Comparison of ENCODE assay signal across 8 cellular contexts in genomic region chr13:49791753-49792549, GRCh38. TPM values are rescaled to one million over a fixed set of nuclear protein-coding genes. Genes with fewer than 3 reads are reported as not detected.
DNase-seq lines count a peak whose midpoint lies in the region; ATAC-seq lines count a peak whose summit lies in the region.

No MANE protein-coding gene starts in this region.

- peak overlapping the region; percentile 96 to 98 (median 98) for H3K27ac Mint-ChIP-seq in CD4-positive, CD25-positive, alpha-beta regulatory T cell

- peak overlapping the region; percentile 88 for H3K4me3 ChIP-seq in CD4-positive, CD25-positive, alpha-beta regulatory T cell (ENCODE audit: low read depth, low read length)
- peak overlapping the region; percentile 67 for H3K4me3 ChIP-seq in rectal smooth muscle tissue (ENCODE audit: low read length)

- peak overlapping the region; percentile 57 for H3K9ac ChIP-seq in rectal smooth muscle tissue (ENCODE audit: low read length)

- peaks cover 18% of the 10 kb centered on the region for H3K4me1 ChIP-seq in CD4-positive, CD25-positive, alpha-beta regulatory T cell (ENCODE audit: control insufficient read depth, insufficient read depth, low read length, poor library complexity, severe bottlenecking)
- peaks cover 10% of the 10 kb centered on the region for H3K4me1 ChIP-seq in rectal smooth muscle tissue (ENCODE audit: control insufficient read depth, insufficient read depth, low read length)

- H3K36me3 Mint-ChIP-seq in CD4-positive, CD25-positive, alpha-beta regulatory T cell = peaks cover 10% of the 10 kb centered on the region

- H3K9me3 ChIP-seq in CD4-positive, CD25-positive, alpha-beta regulatory T cell (ENCODE audit: control insufficient read depth in 2 of 2, low read length in 2 of 2) = no peaks in the 10 kb centered on the region

- peaks cover 5% of the 10 kb centered on the region for H3K27me3 Mint-ChIP-seq in CD4-positive, CD25-positive, alpha-beta regulatory T cell

- intact Hi-C loops in left ventricle myocardium superior (cut with micrococcal nuclease) = no loop called here

- peak overlapping the region; percentile 91 for H3K27ac ChIP-seq in CD4-positive, CD25-positive, alpha-beta regulatory T cell (ENCODE audit: insufficient read depth, low read length, poor library complexity, severe bottlenecking)
- peak overlapping the region; percentile 91 for H3K27ac ChIP-seq in rectal smooth muscle tissue (ENCODE audit: low read depth, low read length)

- peak in 2 of 3 donors; percentile 45 to 58 for DNase-seq in CD4-positive, CD25-positive, alpha-beta regulatory T cell
- DNase-seq in SW480 (ENCODE audit: low spot score) = peak; percentile 60
- DNase-seq in amniotic epithelial cell (ENCODE audit: low read depth) = peak; percentile 35
- no peak for DNase-seq in left ventricle myocardium superior
- DNase-seq in HuH-7 (ENCODE audit: low spot score) = no peak

- peaks cover 0 to 2% (median 0%) of the 10 kb centered on the region in 7 donors for H3K9me3 Mint-ChIP-seq in CD4-positive, CD25-positive, alpha-beta regulatory T cell

- H3K27me3 ChIP-seq in CD4-positive, CD25-positive, alpha-beta regulatory T cell (ENCODE audit: control insufficient read depth, insufficient read depth, low read length) = no peaks in the 10 kb centered on the region
- no peaks in the 10 kb centered on the region for H3K27me3 ChIP-seq in rectal smooth muscle tissue (ENCODE audit: control insufficient read depth, insufficient read depth, low read length)

- peak overlapping the region; percentile 97 to 99 (median 98) for H3K4me3 Mint-ChIP-seq in CD4-positive, CD25-positive, alpha-beta regulatory T cell

- no peak for ATAC-seq in CD4-positive, CD25-positive, alpha-beta regulatory T cell (ENCODE audit: low read depth in 2 of 2)
- ATAC-seq in GM19324 (IDR thresholded peaks at IDR 0.05; ENCODE audit: low FRiP score, unreplicated experiment) (peak; percentile 37), HG03460 (IDR thresholded peaks at IDR 0.05; ENCODE audit: unreplicated experiment) (peak; percentile 18), left ventricle myocardium superior (peak; percentile 46)

- no peaks in the 10 kb centered on the region for H3K36me3 ChIP-seq in CD4-positive, CD25-positive, alpha-beta regulatory T cell (ENCODE audit: control insufficient read depth, insufficient read depth, low read length)
- no peaks in the 10 kb centered on the region for H3K36me3 ChIP-seq in rectal smooth muscle tissue (ENCODE audit: control insufficient read depth, insufficient read depth, low read length)

- H3K4me1 Mint-ChIP-seq in CD4-positive, CD25-positive, alpha-beta regulatory T cell = peaks cover 21 to 47% (median 36%) of the 10 kb centered on the region in 4 donors

RNA-seq across cellular contexts. Expression of gene KPNA3, which starts 0.5 kb away (rescaled TPM):
- total RNA-seq in CD4-positive, CD25-positive, alpha-beta regulatory T cell = 25.1 TPM
- polyA plus RNA-seq in CD4-positive, CD25-positive, alpha-beta regulatory T cell = 10 to 100 TPM; 24.4 to 28.3 (median 27.8) TPM
- 61.8 TPM for total RNA-seq in left ventricle myocardium superior

Comparison
In these comparisons a context has a peak if more than half of its experiments do, and no peak if none do; other contexts are left out.
1. ATAC-seq: peak in GM19324 (single experiment), HG03460 (single experiment) and left ventricle myocardium superior (single experiment); none in CD4-positive, CD25-positive, alpha-beta regulatory T cell (0 of 2).
2. DNase-seq: peak in CD4-positive, CD25-positive, alpha-beta regulatory T cell (2 of 3), SW480 (single experiment) and amniotic epithelial cell (single experiment); none in left ventricle myocardium superior (single experiment) and HuH-7 (single experiment).